ENCODE assay signal across 11 cellular contexts in genomic region chrX:46461653-46462191, GRCh38.
DNase-seq lines count a peak whose midpoint lies in the region; ATAC-seq, FAIRE-seq and TF ChIP-seq lines count a peak whose summit lies in the region.
"Had no signal": no experiment of that assay in that cellular context is flagged by ENCODE, and none has a peak within 500 bp of the region (broad histone marks: within the 10 kb centered on the region; RNA-seq: fewer than 3 reads in every experiment).

No MANE protein-coding gene starts in this region.

- H3K27ac ChIP-seq in spleen = peak overlapping the region in 6 of 8 donors; percentile 26 to 69 (median 56)
- H3K27ac ChIP-seq: HL-60 had no signal

- TF ChIP-seq POLR2A in NB4 (IDR thresholded peaks at IDR 0.05; ENCODE audit: extremely low read depth, insufficient read length) (no peak), spleen (IDR thresholded peaks at IDR 0.05) (no peak)

- WGBS in spleen, 5 donors = 9 to 27% (median 17%) methylated on average over 2 of the region's 2 CpGs

- CTCF ChIA-PET in activated CD8-positive, alpha-beta memory T cell treated with anti-CD3 and anti-CD28 coated beads, Interleukin-2, amount 10 ng/mL, durations not matched to agents 7 days and 5 days (lab: Charles Lee) = no interaction called here

- peak overlapping the region; percentile 79 for H3K27ac Mint-ChIP-seq in activated CD8-positive, alpha-beta memory T cell treated with anti-CD3 and anti-CD28 coated beads, Interleukin-2, amount 10 ng/mL, durations not matched to agents 7 days and 5 days

- H3K4me1 Mint-ChIP-seq in activated CD8-positive, alpha-beta memory T cell treated with anti-CD3 and anti-CD28 coated beads, Interleukin-2, amount 10 ng/mL, durations not matched to agents 7 days and 5 days = peaks cover 18% of the 10 kb centered on the region

- H3K36me3 Mint-ChIP-seq in activated CD8-positive, alpha-beta memory T cell treated with anti-CD3 and anti-CD28 coated beads, Interleukin-2, amount 10 ng/mL, durations not matched to agents 7 days and 5 days = peaks cover 36% of the 10 kb centered on the region

- peak; percentile 48 for DNase-seq in activated CD8-positive, alpha-beta memory T cell treated with anti-CD3 and anti-CD28 coated beads, Interleukin-2, amount 10 ng/mL, durations not matched to agents 7 days and 5 days
- no peak for DNase-seq in activated CD8-positive, alpha-beta memory T cell treated with anti-CD3 and anti-CD28 coated beads for 24 hours
- peak; percentile 11 for DNase-seq in NB4 (ENCODE audit: low read depth)
- DNase-seq in spleen = no peak
- DNase-seq in C1 segment of cervical spinal cord (lab: John Stamatoyannopoulos, UW) = no peak
- no peak for DNase-seq in frontal cortex (ENCODE audit: low spot score in 2 of 2)
- DNase-seq: stimulated activated CD4-positive, alpha-beta T cell treated with anti-CD3 and anti-CD28 coated beads, Interleukin-1b, Interleukin-23, amount 100 ng/mL, for 48 hours had no signal

- no peaks in the 10 kb centered on the region for H3K27me3 Mint-ChIP-seq in activated CD8-positive, alpha-beta memory T cell treated with anti-CD3 and anti-CD28 coated beads, Interleukin-2, amount 10 ng/mL, durations not matched to agents 7 days and 5 days

- TF ChIP-seq CTCF in NB4 (IDR thresholded peaks at IDR 0.05; ENCODE audit: low read depth, low read length) (no peak), spleen (IDR thresholded peaks at IDR 0.05 in 8 of 11, conservative IDR thresholded peaks at IDR 0.05 in 3 of 11) (no peak)

- intact Hi-C loops in spleen (cut with DNase I; ENCODE audit: low total_unique reads) = no loop called here

- H3K9me3 Mint-ChIP-seq in activated CD8-positive, alpha-beta memory T cell treated with anti-CD3 and anti-CD28 coated beads, Interleukin-2, amount 10 ng/mL, durations not matched to agents 7 days and 5 days (ENCODE audit: low read depth) = peaks cover under 1% of the 10 kb centered on the region

- ATAC-seq in activated CD8-positive, alpha-beta memory T cell treated with anti-CD3 and anti-CD28 coated beads, Interleukin-2, amount 10 ng/mL, durations not matched to agents 7 days and 5 days = peak; percentile 85
- peak; percentile 89 for ATAC-seq in HG02763 (IDR thresholded peaks at IDR 0.05; ENCODE audit: unreplicated experiment)
- no peak for ATAC-seq in HG03439 (IDR thresholded peaks at IDR 0.05; ENCODE audit: unreplicated experiment)

- H3K27me3 ChIP-seq in spleen (replicated peaks in 1 of 7) = no peaks in the 10 kb centered on the region

- H3K4me3 Mint-ChIP-seq in activated CD8-positive, alpha-beta memory T cell treated with anti-CD3 and anti-CD28 coated beads, Interleukin-2, amount 10 ng/mL, durations not matched to agents 7 days and 5 days = peak overlapping the region; percentile 22

- peaks cover 0 to 15% (median 4%) of the 10 kb centered on the region in 6 donors for H3K4me1 ChIP-seq in spleen

- no peak overlapping the region for H3K4me3 ChIP-seq in NB4 (ENCODE audit: low read depth, low read length)
- no peak overlapping the region for H3K4me3 ChIP-seq in spleen

- H3K36me3 ChIP-seq in spleen = peaks cover 0 to 49% (median 7%) of the 10 kb centered on the region in 6 donors

- FAIRE-seq in frontal cortex (lab: Jason Lieb, UNC) = no peak
- FAIRE-seq: islet of Langerhans had no signal

- H3K9me3 ChIP-seq in spleen = no peaks in the 10 kb centered on the region

Comparison
In these comparisons a context has a peak if more than half of its experiments do, and no peak if none do; other contexts are left out.
1. DNase-seq: peak in activated CD8-positive, alpha-beta memory T cell treated with anti-CD3 and anti-CD28 coated beads, Interleukin-2, amount 10 ng/mL, durations not matched to agents 7 days and 5 days (single experiment) and NB4 (single experiment); none in activated CD8-positive, alpha-beta memory T cell treated with anti-CD3 and anti-CD28 coated beads for 24 hours (single experiment), spleen (single experiment), C1 segment of cervical spinal cord (0 of 14) and frontal cortex (0 of 2).